8 cellular contexts compared by ENCODE assay signal in genomic region chr3:87227104-87227834, GRCh38. TPM values are rescaled to one million over a fixed set of nuclear protein-coding genes. Genes with fewer than 3 reads are reported as not detected.
DNase-seq lines count a peak whose midpoint lies in the region; ATAC-seq and TF ChIP-seq lines count a peak whose summit lies in the region.

Gene CHMP2B, plus strand, starts transcription at chr3:87227309. Its CDS starts 214 bp downstream, at chr3:87227523.

- TF ChIP-seq CTCF in GM12864 (IDR thresholded peaks at IDR 0.05; ENCODE audit: low read depth, low read length, missing control alignments) (no peak), omental fat pad (IDR thresholded peaks at IDR 0.05) (no peak)

- peaks cover 8% of the 10 kb centered on the region for H3K27me3 Mint-ChIP-seq in activated naive CD8-positive, alpha-beta T cell

- DNase-seq in GM12864 (ENCODE audit: low read depth) (peak; percentile 72), NCI-H1105 treated with DMSO at 0.1 percent for 48 hours (lab: John Stamatoyannopoulos, UW) (peak; percentile 82), SKM-1 treated with dmso at 0.1 percent for 144 hours (lab: John Stamatoyannopoulos, UW; ENCODE audit: unreplicated experiment) (peak; percentile 84), glomerular visceral epithelial cell (ENCODE audit: extremely low spot score) (peak; percentile 92), omental fat pad (ENCODE audit: low spot score) (peak; percentile 79)

- H3K27ac ChIP-seq in temporal lobe (ENCODE audit: low read depth, low read length) = peak within 1 kb of the TSS; percentile 66

- peaks cover 43% of the 10 kb centered on the region for H3K4me1 Mint-ChIP-seq in activated naive CD8-positive, alpha-beta T cell (ENCODE audit: low read depth)

- peak within 1 kb of the TSS; percentile 96 for H3K4me3 Mint-ChIP-seq in activated naive CD8-positive, alpha-beta T cell

- peak within 1 kb of the TSS; percentile 95 for H3K27ac Mint-ChIP-seq in activated naive CD8-positive, alpha-beta T cell

- ATAC-seq in HG02678 (IDR thresholded peaks at IDR 0.05; ENCODE audit: unreplicated experiment) = peak; percentile 96
- ATAC-seq in omental fat pad (ENCODE audit: low FRiP score) = peak; percentile 93

- H3K4me3 ChIP-seq in GM12864 (ENCODE audit: low read depth, low read length) = peak within 1 kb of the TSS; percentile 90

- H3K36me3 Mint-ChIP-seq in activated naive CD8-positive, alpha-beta T cell = peaks cover 7% of the 10 kb centered on the region

- peaks cover 4% of the 10 kb centered on the region for H3K9me3 Mint-ChIP-seq in activated naive CD8-positive, alpha-beta T cell (ENCODE audit: low read depth)

RNA-seq across cellular contexts. Expression of gene CHMP2B, which starts in this region (rescaled TPM):
- total RNA-seq in omental fat pad (10 to 100 TPM; 25.5 to 31.6 (median 28.5) TPM), temporal lobe (30.0 TPM)

Comparison
In these comparisons a context has a peak if more than half of its experiments do, and no peak if none do; other contexts are left out.
1. Peak in every context shown above with its lines: DNase-seq, ATAC-seq, H3K4me3 ChIP-seq and H3K27ac ChIP-seq.